Comparison of ENCODE assay signal across 14 cellular contexts in the genomic region with DNA sequence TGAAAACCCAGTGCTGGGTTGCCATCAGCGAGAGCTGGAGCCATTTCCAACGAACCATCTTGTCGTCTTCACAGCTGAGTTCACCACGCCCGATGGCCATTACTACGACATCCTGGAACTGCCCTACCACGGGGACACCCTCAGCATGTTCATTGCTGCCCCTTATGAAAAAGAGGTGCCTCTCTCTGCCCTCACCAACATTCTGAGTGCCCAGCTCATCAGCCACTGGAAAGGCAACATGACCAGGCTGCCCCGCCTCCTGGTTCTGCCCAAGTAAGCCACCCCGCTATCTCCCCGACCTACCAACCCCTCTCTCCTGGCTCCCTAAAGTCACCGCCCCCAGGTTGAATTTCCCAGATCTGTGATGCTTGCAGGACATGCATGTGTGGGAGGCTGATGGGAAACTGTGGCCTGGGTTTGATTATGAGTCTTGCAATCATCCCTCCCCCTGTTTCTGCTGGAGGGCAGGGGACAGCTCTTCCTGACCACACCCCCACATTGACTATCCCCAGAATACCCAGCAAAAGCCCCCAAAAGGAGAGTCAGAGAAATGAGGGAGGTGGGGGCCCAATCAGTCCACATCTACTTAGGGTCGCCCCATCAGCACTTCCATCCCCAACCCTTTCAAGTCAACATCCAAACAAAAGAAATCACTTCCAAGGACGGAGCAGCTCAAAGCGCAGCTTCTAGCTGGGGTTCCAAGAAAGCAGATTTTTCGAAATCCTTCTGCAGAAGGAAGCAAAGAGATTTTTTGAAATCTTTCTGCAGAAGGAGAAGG. TPM values are rescaled to one million over a fixed set of nuclear protein-coding genes. Genes with fewer than 3 reads are reported as not detected.
DNase-seq lines count a peak whose midpoint lies in the region; ATAC-seq and TF ChIP-seq lines count a peak whose summit lies in the region.
"Had no signal": no experiment of that assay in that cellular context is flagged by ENCODE, and none has a peak within 500 bp of the region (broad histone marks: within the 10 kb centered on the region; RNA-seq: fewer than 3 reads in every experiment).

No MANE protein-coding gene starts in this region.

- H3K4me3 Mint-ChIP-seq in chondrocyte (ENCODE audit: unreplicated experiment): peak overlapping the region; percentile 91
- H3K4me3 Mint-ChIP-seq in mesothelial cell of epicardium: no peak overlapping the region

- ATAC-seq in GM18517 (IDR thresholded peaks at IDR 0.05; ENCODE audit: unreplicated experiment): no peak
- ATAC-seq: GM12878, lower lobe of right lung had no signal

- TF ChIP-seq CTCF in AG09309 (IDR thresholded peaks at IDR 0.05; ENCODE audit: control insufficient read depth, insufficient read depth, low read depth, low read length, missing control alignments) (no peak), chondrocyte (IDR thresholded peaks at IDR 0.05) (no peak), mesothelial cell of epicardium (IDR thresholded peaks at IDR 0.05; ENCODE audit: unreplicated experiment) (no peak)

- H3K27ac Mint-ChIP-seq in chondrocyte (ENCODE audit: unreplicated experiment) (peak overlapping the region; percentile 97), mesothelial cell of epicardium (peak overlapping the region; percentile 44)

- H3K4me1 Mint-ChIP-seq in chondrocyte (ENCODE audit: low read depth) (peaks cover 97% of the 10 kb centered on the region), mesothelial cell of epicardium (peaks cover 19% of the 10 kb centered on the region)

- H3K36me3 Mint-ChIP-seq in chondrocyte (ENCODE audit: low read depth): peaks cover 83% of the 10 kb centered on the region
- H3K36me3 Mint-ChIP-seq in mesothelial cell of epicardium: peaks cover 3% of the 10 kb centered on the region

- H3K9me3 Mint-ChIP-seq in chondrocyte (ENCODE audit: low read depth) (no peaks in the 10 kb centered on the region), mesothelial cell of epicardium (no peaks in the 10 kb centered on the region)

- DNase-seq in AG09309 (ENCODE audit: low read depth): no peak
- peak; percentile 59 for DNase-seq in NCI-H2227 (lab: John Stamatoyannopoulos, UW; ENCODE audit: unreplicated experiment)
- DNase-seq in chondrocyte (ENCODE audit: low spot score): no peak
- DNase-seq in mesothelial cell of epicardium (ENCODE audit: low spot score in 2 of 2, unreplicated experiment in 2 of 2): no peak
- DNase-seq in hepatic stellate cell (ENCODE audit: low spot score): no peak
- no peak for DNase-seq in T-helper 2 cell
- DNase-seq in COLO668 (lab: John Stamatoyannopoulos, UW; ENCODE audit: unreplicated experiment): no peak
- DNase-seq: activated CD4-positive, alpha-beta T cell treated with anti-CD3 and anti-CD28 coated beads for 48 hours; activated effector memory CD4-positive, alpha-beta T cell treated with Interleukin-2 at 50 U/mL for 16 hours; lower lobe of right lung; NCI-H2107 had no signal

- no peaks in the 10 kb centered on the region for H3K27me3 Mint-ChIP-seq in chondrocyte (ENCODE audit: low read depth)
- no peaks in the 10 kb centered on the region for H3K27me3 Mint-ChIP-seq in mesothelial cell of epicardium (ENCODE audit: low read depth)

- H3K4me3 ChIP-seq in AG09309 (ENCODE audit: control insufficient read depth, low read depth, low read length): peak overlapping the region; percentile 4; the same call in 1 of the 2 replicates
- H3K4me3 ChIP-seq: cardiac muscle cell, GM12878, lower lobe of right lung had no signal

RNA-seq across cellular contexts. Expression of a gene that starts 6.9 kb away (rescaled TPM):
- 794 to 1,203 TPM (median 1,180 TPM) in 3 replicates for total RNA-seq in chondrocyte
- 11.4 to 15.1 TPM (median 14.2 TPM) in 3 replicates for total RNA-seq in mesothelial cell of epicardium

RNA-seq across cellular contexts. Expression of a gene that starts 20.5 kb away (rescaled TPM):
- total RNA-seq in chondrocyte: 55.9 to 60.5 TPM (median 60.4 TPM) in 3 replicates
- 57.4 to 63.4 TPM (median 61.5 TPM) in 3 replicates for total RNA-seq in mesothelial cell of epicardium

RNA-seq across cellular contexts. Expression of a gene that starts 31.6 kb away (rescaled TPM):
- total RNA-seq in chondrocyte (0.22 to 0.26 TPM in 2 of 3 replicates, not detected in the other), mesothelial cell of epicardium (0.35 to 0.38 TPM (median 0.36 TPM) in 3 replicates)

RNA-seq across cellular contexts. Expression of a gene that starts 46.3 kb away (rescaled TPM):
- total RNA-seq in chondrocyte (not detected in 3 replicates), mesothelial cell of epicardium (not detected in 3 replicates)
- total RNA-seq: GM12878, lower lobe of right lung had no signal

RNA-seq across cellular contexts. Expression of a gene that starts 48.5 kb away (rescaled TPM):
- total RNA-seq in chondrocyte (26.1 to 35.7 TPM (median 30.4 TPM) in 3 replicates), mesothelial cell of epicardium (33.6 to 40.1 TPM (median 39.6 TPM) in 3 replicates)

Comparison
In these comparisons a context has a peak if more than half of its experiments do, and no peak if none do; other contexts are left out.
1. RNA of a gene that starts 6.9 kb away (total RNA-seq): 794 to 1,203 TPM in chondrocyte; 11.4 to 15.1 TPM in mesothelial cell of epicardium; every median in the first group is over 10 times any median in the second.